10 cellular contexts compared by ENCODE assay signal in the genomic region with DNA sequence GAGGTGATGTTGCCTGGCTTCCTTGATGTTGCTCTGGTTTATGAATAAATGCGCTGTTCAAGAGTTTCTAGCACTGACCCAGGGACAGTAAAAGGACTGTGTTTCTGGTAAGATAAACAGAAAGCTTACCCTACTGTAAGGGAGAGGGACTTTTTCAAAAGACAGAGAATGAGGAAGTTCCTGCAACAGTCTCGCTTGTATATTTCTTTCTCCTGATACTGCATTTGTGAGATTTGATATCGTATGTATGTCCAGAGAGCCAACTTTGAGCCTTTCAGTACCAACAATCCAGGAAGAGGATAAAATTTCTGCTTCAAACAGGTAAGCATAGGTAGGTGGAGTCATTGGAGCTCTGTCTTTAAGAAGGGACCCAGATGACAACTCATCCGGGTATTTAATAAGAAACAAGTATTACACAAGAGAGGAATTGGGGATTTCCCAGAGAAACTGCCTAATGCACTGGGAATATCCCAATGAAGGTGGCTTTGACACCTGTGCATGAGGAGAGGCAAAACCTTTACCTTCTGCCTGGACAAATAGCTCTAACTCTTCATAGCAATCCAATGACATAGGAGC. TPM values are rescaled to one million over a fixed set of nuclear protein-coding genes. Genes with fewer than 3 reads are reported as not detected.
A peak's percentile ranks its signal among the peaks of the same experiment; 100 is the strongest.
DNase-seq lines count a peak whose midpoint lies in the region; FAIRE-seq and TF ChIP-seq lines count a peak whose summit lies in the region.
"Had no signal": no experiment of that assay in that cellular context is flagged by ENCODE, and none has a peak within 500 bp of the region (broad histone marks: within the 10 kb centered on the region; RNA-seq: fewer than 3 reads in every experiment).

No MANE protein-coding gene starts in this region.

- TF ChIP-seq CTCF in left ventricle myocardium inferior (IDR thresholded peaks at IDR 0.05; ENCODE audit: borderline replicate concordance) = no peak
- TF ChIP-seq CTCF in bronchial epithelial cell (IDR thresholded peaks at IDR 0.05; ENCODE audit: insufficient read depth, low read length, severe bottlenecking) = no peak

- H3K4me1 ChIP-seq in left ventricle myocardium inferior (peaks cover 20% of the 10 kb centered on the region), urinary bladder (ENCODE audit: insufficient read depth) (no peaks in the 10 kb centered on the region)

- H3K9me3 ChIP-seq in left ventricle myocardium inferior (replicated peaks) = no peaks in the 10 kb centered on the region
- H3K9me3 ChIP-seq: body of pancreas had no signal

- DNase-seq in left ventricle myocardium inferior (no peak), cardiac septum (ENCODE audit: low spot score) (no peak), HT-29 (ENCODE audit: low spot score) (peak; percentile 32), bronchial epithelial cell (ENCODE audit: low read depth) (peak; percentile 90), globus pallidus (ENCODE audit: low spot score) (no peak), AG20443 (ENCODE audit: low spot score) (no peak)
- no peak for DNase-seq in NK-92 treated with Interleukin-12 subunit alpha and Interleukin-12 subunit beta, amount 100 ng/mL, for 24 hours (lab: John Stamatoyannopoulos, UW)

- 64% methylated on average over 4 of the region's 4 CpGs for WGBS in urinary bladder

- no peak for FAIRE-seq in bronchial epithelial cell (lab: Jason Lieb, UNC)

- H3K36me3 ChIP-seq in left ventricle myocardium inferior = no peaks in the 10 kb centered on the region
- H3K36me3 ChIP-seq in bronchial epithelial cell (ENCODE audit: control insufficient read depth, insufficient read depth, low read length) = no peaks in the 10 kb centered on the region
- H3K36me3 ChIP-seq in urinary bladder (ENCODE audit: insufficient read depth) = no peaks in the 10 kb centered on the region

- peak overlapping the region; percentile 8 for H3K27ac ChIP-seq in left ventricle myocardium inferior (replicated peaks)
- peak overlapping the region; percentile 51 for H3K27ac ChIP-seq in urinary bladder (ENCODE audit: low read depth)

- intact Hi-C loops in left ventricle myocardium inferior (cut with micrococcal nuclease) = no loop called here
- intact Hi-C loops in cardiac septum (cut with DNase I) = loop anchor here (5.0 kb wide), 1 partner anchor 65 kb away; no protein-coding TSS in a partner anchor

- peak overlapping the region; percentile 27 for H3K4me3 ChIP-seq in left ventricle myocardium inferior
- peak overlapping the region; percentile 61 for H3K4me3 ChIP-seq in bronchial epithelial cell (ENCODE audit: low read depth, low read length)
- no peak overlapping the region for H3K4me3 ChIP-seq in urinary bladder (ENCODE audit: low read depth, low read length)
- H3K4me3 ChIP-seq: body of pancreas had no signal

- peaks cover 6% of the 10 kb centered on the region for H3K27me3 ChIP-seq in left ventricle myocardium inferior (ENCODE audit: low read depth)
- no peaks in the 10 kb centered on the region for H3K27me3 ChIP-seq in bronchial epithelial cell (ENCODE audit: control insufficient read depth, insufficient read depth, low read length)
- H3K27me3 ChIP-seq: body of pancreas had no signal

RNA-seq across cellular contexts. Expression of a gene that starts 0.8 kb away (rescaled TPM):
- total RNA-seq in left ventricle myocardium inferior (0.74 TPM), cardiac septum (0.43 TPM), bronchial epithelial cell (31.3 and 58.0 TPM in 2 replicates), urinary bladder (19.6 TPM)
- 2.5 and 3.8 TPM in 2 replicates for total RNA-seq in HT-29 (2014; rRNA removed; shearing (Covaris generic))
- polyA plus RNA-seq in urinary bladder = 2.7 TPM
- total RNA-seq: neural crest cell had no signal

Comparison
In these comparisons a context has a peak if more than half of its experiments do, and no peak if none do; other contexts are left out.
1. DNase-seq: peak in HT-29 (single experiment) and bronchial epithelial cell (single experiment); none in left ventricle myocardium inferior (single experiment), cardiac septum (single experiment), NK-92 treated with Interleukin-12 subunit alpha and Interleukin-12 subunit beta, amount 100 ng/mL, for 24 hours (single experiment), globus pallidus (single experiment) and AG20443 (single experiment).